Comparison of ENCODE assay signal across 1 cellular context in genomic region chr1:201763439-201764140, GRCh38.
TF ChIP-seq lines count a peak whose summit lies in the region.

No MANE protein-coding gene starts in this region.

TF ChIP-seq in H1, 55 proteins besides CTCF, POLR2A, EP300 and RAD21 (continued from another document):
- TF ChIP-seq BACH1 (IDR thresholded peaks at IDR 0.05; ENCODE audit: low read length), result 0 out of 2 replicates have a peak, but pooled peaks have one; percentile 32
- no peak for TF ChIP-seq TAF7 (optimal IDR thresholded peaks at IDR 0.05; ENCODE audit: borderline replicate concordance, low read depth, low read length)
